ENCODE assay signal across 9 cellular contexts in the genomic region with DNA sequence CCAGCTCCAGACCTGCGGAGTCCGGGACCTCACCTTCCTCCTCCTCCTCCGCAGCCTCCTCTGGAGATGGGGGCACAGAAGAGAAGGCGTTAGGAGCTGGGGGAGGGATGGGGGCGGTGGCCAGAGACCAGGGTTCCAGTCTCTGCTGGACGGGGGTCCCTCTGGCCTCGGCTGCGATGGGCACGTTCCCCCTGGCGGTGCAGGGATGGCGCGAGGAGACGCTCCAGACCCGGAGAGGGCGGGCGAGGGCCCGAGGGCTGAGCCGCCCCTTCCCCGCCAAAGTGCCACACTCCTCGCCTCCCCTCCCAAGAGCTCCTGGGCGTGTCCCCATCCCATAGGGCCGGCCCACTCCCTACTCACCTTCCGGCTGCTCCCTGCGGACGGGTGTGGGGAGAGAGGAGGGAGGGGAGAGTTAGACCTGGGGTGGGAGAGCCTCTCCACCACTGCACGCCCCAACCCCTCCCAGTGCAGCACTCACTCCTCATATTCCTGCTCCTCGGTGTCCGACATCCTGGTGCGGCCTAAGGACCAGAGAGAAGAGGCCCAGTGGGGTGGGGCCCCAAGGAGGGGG. TPM values are rescaled to one million over a fixed set of nuclear protein-coding genes. Genes with fewer than 3 reads are reported as not detected.
DNase-seq lines count a peak whose midpoint lies in the region; ATAC-seq and TF ChIP-seq lines count a peak whose summit lies in the region.
"Had no signal": no experiment of that assay in that cellular context is flagged by ENCODE, and none has a peak within 500 bp of the region (broad histone marks: within the 10 kb centered on the region; RNA-seq: fewer than 3 reads in every experiment).

No MANE protein-coding gene starts in this region.

- no peaks in the 10 kb centered on the region for H3K9me3 ChIP-seq in HUES6 (ENCODE audit: control insufficient read depth, insufficient read depth, low read depth, low read length)
- H3K9me3 ChIP-seq: upper lobe of left lung had no signal

- H3K27me3 Mint-ChIP-seq in osteocyte (ENCODE audit: unreplicated experiment) (peaks cover 51% of the 10 kb centered on the region), immature natural killer cell (ENCODE audit: low read depth in 3 of 3) (peaks cover 13 to 35% (median 30%) of the 10 kb centered on the region in 3 donors)

- no peak overlapping the region for H3K9ac ChIP-seq in HUES6 (ENCODE audit: low read length)

- no peak overlapping the region for H3K27ac Mint-ChIP-seq in osteocyte (ENCODE audit: unreplicated experiment)
- H3K27ac Mint-ChIP-seq in immature natural killer cell: no peak overlapping the region

- H3K4me3 Mint-ChIP-seq in osteocyte (ENCODE audit: unreplicated experiment): no peak overlapping the region
- no peak overlapping the region for H3K4me3 Mint-ChIP-seq in immature natural killer cell

- H3K4me1 Mint-ChIP-seq in osteocyte (ENCODE audit: unreplicated experiment) (peaks cover 2% of the 10 kb centered on the region), immature natural killer cell (peaks cover under 1 to 4% of the 10 kb centered on the region in 2 donors)

- peaks cover 8% of the 10 kb centered on the region for H3K36me3 ChIP-seq in HUES6 (ENCODE audit: control insufficient read depth, insufficient read depth, low read length)
- H3K36me3 ChIP-seq: upper lobe of left lung had no signal

- no peak for ATAC-seq in GM18858 (IDR thresholded peaks at IDR 0.05; ENCODE audit: unreplicated experiment)

- DNase-seq in COLO668 (lab: John Stamatoyannopoulos, UW; ENCODE audit: unreplicated experiment) (peak; percentile 37), RPMI8226 (peak; percentile 31), inferior parietal cortex (ENCODE audit: extremely low spot score) (peak; percentile 20), GM13977 (ENCODE audit: low spot score) (no peak), osteocyte (ENCODE audit: extremely low spot score, unreplicated experiment) (no peak), immature natural killer cell (no peak)

- H3K9me3 Mint-ChIP-seq in osteocyte (ENCODE audit: unreplicated experiment) (no peaks in the 10 kb centered on the region), immature natural killer cell (peaks cover 0 to 2% (median 0%) of the 10 kb centered on the region in 6 donors)

- TF ChIP-seq CTCF in GM13977 (IDR thresholded peaks at IDR 0.05; ENCODE audit: extremely low read depth, insufficient read depth, missing control alignments): no peak
- TF ChIP-seq CTCF in osteocyte (IDR thresholded peaks at IDR 0.05): no peak

- H3K4me1 ChIP-seq in HUES6 (ENCODE audit: control insufficient read depth, insufficient read depth, low read length): peaks cover 26% of the 10 kb centered on the region

- in situ Hi-C loops in GM13977 (cut with MboI; ENCODE audit: low pct_unique_long_range_greater_than_20kb, low sequenced_read_pairs, unreplicated experiment): no loop called here

- H3K27me3 ChIP-seq in HUES6 (ENCODE audit: control insufficient read depth, insufficient read depth, low read length): no peaks in the 10 kb centered on the region

- H3K4me3 ChIP-seq in HUES6 (ENCODE audit: low read depth, low read length): peak overlapping the region; percentile 74

- peak overlapping the region; percentile 50; the same call in 1 of the 2 replicates for H3K27ac ChIP-seq in HUES6 (ENCODE audit: low read depth, low read length)
- H3K27ac ChIP-seq: upper lobe of left lung had no signal

- H3K36me3 Mint-ChIP-seq in osteocyte (ENCODE audit: unreplicated experiment) (no peaks in the 10 kb centered on the region), immature natural killer cell (peaks cover 0 to 4% (median 0%) of the 10 kb centered on the region in 3 donors)

RNA-seq across cellular contexts. Expression of a gene that starts 2.3 kb away (rescaled TPM):
- not detected in 2 replicates for total RNA-seq in osteocyte
- not detected for polyA plus RNA-seq in immature natural killer cell

RNA-seq across cellular contexts. Expression of a gene that starts 10.8 kb away (rescaled TPM):
- total RNA-seq in osteocyte: 0.57 TPM in 1 of 2 replicates, not detected in the other
- polyA plus RNA-seq in immature natural killer cell: 1 to 10 TPM in 1 of 3 donors, not detected in 2; 1.5 TPM

RNA-seq across cellular contexts. Expression of a gene that starts 19.7 kb away (rescaled TPM):
- total RNA-seq in osteocyte: 1.5 and 2.1 TPM in 2 replicates
- polyA plus RNA-seq in immature natural killer cell: not detected

RNA-seq across cellular contexts. Expression of a gene that starts 29.3 kb away (rescaled TPM):
- 123 and 135 TPM in 2 replicates for total RNA-seq in osteocyte
- 1 to 10 TPM in 2 of 3 donors, under 1 TPM in 1; 0.63 to 8.5 (median 3.5) TPM for polyA plus RNA-seq in immature natural killer cell

RNA-seq across cellular contexts. Expression of a gene that starts 33.4 kb away (rescaled TPM):
- total RNA-seq in osteocyte: not detected in 2 replicates
- under 1 TPM in 2 of 3 donors, not detected in 1; 0.55 to 0.96 TPM for polyA plus RNA-seq in immature natural killer cell

Comparison
In these comparisons a context has a peak if more than half of its experiments do, and no peak if none do; other contexts are left out.
1. DNase-seq: peak in COLO668 (single experiment), RPMI8226 (single experiment) and inferior parietal cortex (single experiment); none in GM13977 (single experiment), osteocyte (single experiment) and immature natural killer cell (0 of 3).